8 cellular contexts compared by ENCODE assay signal in the genomic region with DNA sequence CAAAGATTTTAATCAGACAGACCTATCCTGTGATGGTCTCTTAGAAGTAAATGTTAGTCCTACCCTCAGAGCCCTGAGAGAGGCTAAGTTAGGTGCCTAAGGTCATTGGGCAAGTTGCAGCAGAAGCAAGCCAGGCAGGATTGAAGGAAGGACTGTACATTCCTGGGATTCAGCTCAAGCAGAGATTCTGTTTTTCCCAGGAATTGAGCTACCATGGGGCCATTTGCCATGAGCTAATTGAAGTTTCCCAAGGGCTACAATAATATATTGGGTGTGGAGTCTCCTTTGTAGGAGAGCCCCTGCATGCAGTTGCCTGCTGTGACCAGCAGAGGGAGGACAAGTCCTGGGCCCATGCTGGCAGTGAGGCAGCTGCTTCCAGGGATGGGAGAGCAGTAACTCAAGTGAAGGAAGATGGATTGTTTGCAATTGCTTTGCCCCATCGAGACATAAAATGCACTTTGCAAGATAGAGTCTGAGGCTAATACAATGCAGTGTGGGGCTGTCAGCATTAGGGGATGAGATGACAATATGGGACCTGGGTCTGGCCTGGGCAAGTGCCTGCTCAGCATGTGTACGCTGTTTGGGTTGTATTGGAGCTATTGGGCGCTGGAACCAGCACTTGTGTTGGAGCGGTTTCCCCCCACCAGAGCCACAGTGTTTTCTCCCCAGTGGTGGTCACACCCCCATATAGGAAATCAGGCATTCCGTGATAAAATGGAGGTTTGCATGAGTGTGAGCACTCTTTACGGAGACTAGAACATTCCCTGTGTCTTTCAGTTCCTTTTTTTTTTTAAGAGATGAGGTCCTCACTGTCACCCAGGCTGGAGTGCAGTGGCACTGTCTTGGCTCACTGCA. TPM values are rescaled to one million over a fixed set of nuclear protein-coding genes. Genes with fewer than 3 reads are reported as not detected.
DNase-seq lines count a peak whose midpoint lies in the region; ATAC-seq, FAIRE-seq and TF ChIP-seq lines count a peak whose summit lies in the region.

No MANE protein-coding gene starts in this region.

- H3K4me3 ChIP-seq in CD8-positive, alpha-beta memory T cell (ENCODE audit: low read length), result no peak overlapping the region
- H3K4me3 ChIP-seq in GM23338, result no peak overlapping the region
- no peak overlapping the region for H3K4me3 ChIP-seq in astrocyte of the cerebellum (ENCODE audit: low read depth, low read length)
- H3K4me3 ChIP-seq in hepatocyte, result no peak overlapping the region
- H3K4me3 ChIP-seq in small intestine (ENCODE audit: low read depth in 1 of 2, low read length in 2 of 2), result no peak overlapping the region

- no peaks in the 10 kb centered on the region for H3K9me2 ChIP-seq in GM23338 (ENCODE audit: insufficient read depth)
- H3K9me2 ChIP-seq in hepatocyte (replicated peaks; ENCODE audit: insufficient read depth), result no peaks in the 10 kb centered on the region

- H3K4me3 Mint-ChIP-seq in CD8-positive, alpha-beta memory T cell, result no peak overlapping the region
- H3K4me3 Mint-ChIP-seq in GM23338, result no peak overlapping the region

- H3F3A ChIP-seq in GM23338 (replicated peaks; ENCODE audit: low read depth), result peaks cover 98% of the 10 kb centered on the region

- H3K9me3 ChIP-seq in CD8-positive, alpha-beta memory T cell (ENCODE audit: low read length), result no peaks in the 10 kb centered on the region
- H3K9me3 ChIP-seq in hepatocyte (ENCODE audit: low read depth) (no peaks in the 10 kb centered on the region), small intestine (ENCODE audit: control insufficient read depth, low read depth) (no peaks in the 10 kb centered on the region)

- POLR2A ChIA-PET in CD8-positive, alpha-beta memory T cell (lab: Charles Lee), result interaction anchor here (0.5 to 0.7 kb wide), 3 partner anchors 75 to 878 kb away, joined by 3 to 4 read pairs (median 3); no protein-coding TSS in a partner anchor

- ATAC-seq in GM23338, result peak; percentile 62
- no peak for ATAC-seq in GM21360 (IDR thresholded peaks at IDR 0.05; ENCODE audit: unreplicated experiment)

- H3K27ac ChIP-seq in CD8-positive, alpha-beta memory T cell (ENCODE audit: low read depth, low read length), result no peak overlapping the region
- H3K27ac ChIP-seq in GM23338 (ENCODE audit: low read depth) (peak overlapping the region; percentile 92), hepatocyte (no peak overlapping the region), small intestine (ENCODE audit: low read depth in 1 of 2, low read length in 1 of 2) (no peak overlapping the region)

- no peaks in the 10 kb centered on the region for H3K36me3 ChIP-seq in CD8-positive, alpha-beta memory T cell (ENCODE audit: insufficient read depth, low read length)
- peaks cover 97% of the 10 kb centered on the region for H3K36me3 ChIP-seq in GM23338 (ENCODE audit: insufficient read depth)
- H3K36me3 ChIP-seq in hepatocyte (replicated peaks; ENCODE audit: insufficient read depth, low read depth), result no peaks in the 10 kb centered on the region
- H3K36me3 ChIP-seq in small intestine (ENCODE audit: control insufficient read depth in 2 of 2, insufficient read depth in 2 of 2, low read length in 2 of 2), result peaks cover 0 to 2% of the 10 kb centered on the region in 2 donors

- no peak overlapping the region for H3K4me2 ChIP-seq in GM23338
- H3K4me2 ChIP-seq in hepatocyte, result no peak overlapping the region

- in situ Hi-C loops in astrocyte of the cerebellum (cut with HindIII; ENCODE audit: low sequenced_read_pairs), result loop anchor here (10.0 kb wide), 1 partner anchor 275 kb away; no protein-coding TSS in a partner anchor

- H3K27me3 ChIP-seq in CD8-positive, alpha-beta memory T cell (ENCODE audit: insufficient read depth, low read length, poor library complexity, severe bottlenecking), result no peaks in the 10 kb centered on the region
- no peaks in the 10 kb centered on the region for H3K27me3 ChIP-seq in GM23338 (ENCODE audit: insufficient read depth)
- H3K27me3 ChIP-seq in hepatocyte, result no peaks in the 10 kb centered on the region
- H3K27me3 ChIP-seq in small intestine (ENCODE audit: control insufficient read depth in 2 of 2, insufficient read depth in 2 of 2, low read length in 2 of 2), result no peaks in the 10 kb centered on the region

- peak; percentile 50 to 79 (median 57) for DNase-seq in CD8-positive, alpha-beta memory T cell
- DNase-seq in GM23338 (ENCODE audit: low spot score) (peak; percentile 95), NCI-H1694 (lab: John Stamatoyannopoulos, UW) (peak; percentile 50), T1000 (lab: John Stamatoyannopoulos, UW) (peak; percentile 24), astrocyte of the cerebellum (ENCODE audit: low read depth) (peak; percentile 54), hepatocyte (ENCODE audit: low spot score) (peak; percentile 91), small intestine (peak; percentile 71)

- H3K4me1 Mint-ChIP-seq in CD8-positive, alpha-beta memory T cell, result peaks cover 15 to 36% (median 22%) of the 10 kb centered on the region in 3 donors
- H3K4me1 Mint-ChIP-seq in GM23338, result peaks cover 49% of the 10 kb centered on the region

- H3K79me2 ChIP-seq in GM23338 (replicated peaks; ENCODE audit: insufficient read depth), result peaks cover 96% of the 10 kb centered on the region
- H3K79me2 ChIP-seq in hepatocyte, result no peaks in the 10 kb centered on the region

- WGBS in hepatocyte (ENCODE audit: low lambda C conversion rate, missing lambda C conversion rate), result 81% methylated on average over 6 of the region's 6 CpGs
- 68 to 71% (median 70%) methylated on average over 6 of the region's 6 CpGs for WGBS in small intestine, 3 donors

- peak overlapping the region in 1 of 8 donors; percentile 67 for H3K27ac Mint-ChIP-seq in CD8-positive, alpha-beta memory T cell
- H3K27ac Mint-ChIP-seq in GM23338, result peak overlapping the region; percentile 88

- H4K20me1 ChIP-seq in GM23338 (replicated peaks; ENCODE audit: insufficient read depth) (peaks cover 98% of the 10 kb centered on the region), hepatocyte (ENCODE audit: insufficient read depth, poor library complexity, severe bottlenecking) (no peaks in the 10 kb centered on the region)

- H3K27me3 Mint-ChIP-seq in CD8-positive, alpha-beta memory T cell, result no peaks in the 10 kb centered on the region
- H3K27me3 Mint-ChIP-seq in GM23338 (ENCODE audit: insufficient read depth, low read depth, poor library complexity), result peaks cover 65% of the 10 kb centered on the region

- TF ChIP-seq CTCF in GM23338 (conservative IDR thresholded peaks at IDR 0.05; ENCODE audit: low read depth in 2 of 2) (peak; percentile 90 to 100), astrocyte of the cerebellum (IDR thresholded peaks at IDR 0.05; ENCODE audit: low read depth, low read length, missing control alignments) (peak; percentile 100), hepatocyte (IDR thresholded peaks at IDR 0.05; ENCODE audit: poor library complexity) (peak; percentile 100)

- no peaks in the 10 kb centered on the region for H3K36me3 Mint-ChIP-seq in CD8-positive, alpha-beta memory T cell
- peaks cover 99% of the 10 kb centered on the region for H3K36me3 Mint-ChIP-seq in GM23338 (ENCODE audit: low read depth)

- H2AFZ ChIP-seq in GM23338 (no peak overlapping the region), hepatocyte (no peak overlapping the region)

- H3K9me3 Mint-ChIP-seq in CD8-positive, alpha-beta memory T cell, result no peaks in the 10 kb centered on the region
- no peaks in the 10 kb centered on the region; the same call in 2 of the 3 replicates for H3K9me3 Mint-ChIP-seq in GM23338

- peaks cover 35% of the 10 kb centered on the region for H3K4me1 ChIP-seq in CD8-positive, alpha-beta memory T cell (ENCODE audit: insufficient read depth, low read length)
- H3K4me1 ChIP-seq in GM23338 (ENCODE audit: insufficient read depth), result peaks cover 60% of the 10 kb centered on the region
- H3K4me1 ChIP-seq in hepatocyte (ENCODE audit: insufficient read depth), result peaks cover 10% of the 10 kb centered on the region
- H3K4me1 ChIP-seq in small intestine (ENCODE audit: control insufficient read depth in 2 of 2, insufficient read depth in 1 of 2, low read depth in 1 of 2, low read length in 1 of 2), result no peaks in the 10 kb centered on the region

- FAIRE-seq in small intestine (lab: Jason Lieb, UNC), result no peak

- CTCF ChIA-PET in CD8-positive, alpha-beta memory T cell (lab: Charles Lee), result interaction anchor here (0.8 to 2.7 kb wide), 16 partner anchors 9 to 511 kb away, joined by 3 to 18 read pairs (median 4); a partner anchor contains a TSS

RNA-seq across cellular contexts. Expression of a gene that starts 27.9 kb away (rescaled TPM):
- total RNA-seq in CD8-positive, alpha-beta memory T cell, result 1 to 10 TPM in 1 of 2 experiments, under 1 TPM in 1; 1.00 to 1.4 TPM
- 0.22 TPM for polyA plus RNA-seq in CD8-positive, alpha-beta memory T cell
- 2,222 and 2,281 TPM in 2 replicates for total RNA-seq in GM23338 (2014; rRNA removed; shearing (Covaris generic))
- 711 and 726 TPM in 2 replicates for polyA plus RNA-seq in GM23338 (2016; fragmentation: Nextera tagmentation; extraction: Ambion mirVana)
- 4.3 and 4.5 TPM in 2 replicates for total RNA-seq in hepatocyte
- polyA plus RNA-seq in hepatocyte, result 5.2 and 5.3 TPM in 2 replicates
- polyA plus RNA-seq in small intestine, result 1 to 10 TPM in 1 of 3 donors, under 1 TPM in 1, not detected in 1; 0.45 to 1.1 TPM

RNA-seq across cellular contexts. Expression of a gene that starts 29.6 kb away (rescaled TPM):
- total RNA-seq in CD8-positive, alpha-beta memory T cell, result 100 to 1,000 TPM; 154 to 159 TPM
- 96.3 TPM for polyA plus RNA-seq in CD8-positive, alpha-beta memory T cell
- total RNA-seq in GM23338 (2014; rRNA removed; shearing (Covaris generic)), result 152 and 177 TPM in 2 replicates
- polyA plus RNA-seq in GM23338 (2016; fragmentation: Nextera tagmentation; extraction: Ambion mirVana), result 61.2 and 69.3 TPM in 2 replicates
- 141 and 147 TPM in 2 replicates for total RNA-seq in hepatocyte
- 54.8 and 67.7 TPM in 2 replicates for polyA plus RNA-seq in hepatocyte
- polyA plus RNA-seq in small intestine, result 10 to 100 TPM; 32.7 to 40.9 (median 36.2) TPM

RNA-seq across cellular contexts. Expression of a gene that starts 46.9 kb away (rescaled TPM):
- 10 to 100 TPM; 33.8 to 35.6 TPM for total RNA-seq in CD8-positive, alpha-beta memory T cell
- polyA plus RNA-seq in CD8-positive, alpha-beta memory T cell, result 105 TPM
- total RNA-seq in GM23338 (2014; rRNA removed; shearing (Covaris generic)), result 84.7 and 86.4 TPM in 2 replicates
- polyA plus RNA-seq in GM23338 (2016; fragmentation: Nextera tagmentation; extraction: Ambion mirVana) (67.3 and 70.4 TPM in 2 replicates), hepatocyte (106 and 118 TPM in 2 replicates), small intestine (10 to 100 TPM; 24.2 to 42.1 (median 33.8) TPM)
- total RNA-seq in hepatocyte, result 62.7 and 75.0 TPM in 2 replicates

Comparison
In these comparisons a context has a peak if more than half of its experiments do, and no peak if none do; other contexts are left out.
1. DNase-seq: peak in every context shown above with its lines; median percentile 95 in GM23338; 91 in hepatocyte; 71 in small intestine; 57 in CD8-positive, alpha-beta memory T cell; 54 in astrocyte of the cerebellum; 50 in NCI-H1694; 24 in T1000.
2. RNA of a gene that starts 27.9 kb away (polyA plus RNA-seq): 711 to 726 TPM in GM23338; 5.2 to 5.3 TPM in hepatocyte, 0.45 to 1.1 TPM in small intestine and 0.22 TPM in CD8-positive, alpha-beta memory T cell (single experiment); every median in the first group is over 100 times any median in the second.
3. Peak in every context shown above with its lines, with median percentiles within 50 percentile points of each other: CTCF ChIP-seq.